ENCODE assay signal across 21 cellular contexts in the genomic region with DNA sequence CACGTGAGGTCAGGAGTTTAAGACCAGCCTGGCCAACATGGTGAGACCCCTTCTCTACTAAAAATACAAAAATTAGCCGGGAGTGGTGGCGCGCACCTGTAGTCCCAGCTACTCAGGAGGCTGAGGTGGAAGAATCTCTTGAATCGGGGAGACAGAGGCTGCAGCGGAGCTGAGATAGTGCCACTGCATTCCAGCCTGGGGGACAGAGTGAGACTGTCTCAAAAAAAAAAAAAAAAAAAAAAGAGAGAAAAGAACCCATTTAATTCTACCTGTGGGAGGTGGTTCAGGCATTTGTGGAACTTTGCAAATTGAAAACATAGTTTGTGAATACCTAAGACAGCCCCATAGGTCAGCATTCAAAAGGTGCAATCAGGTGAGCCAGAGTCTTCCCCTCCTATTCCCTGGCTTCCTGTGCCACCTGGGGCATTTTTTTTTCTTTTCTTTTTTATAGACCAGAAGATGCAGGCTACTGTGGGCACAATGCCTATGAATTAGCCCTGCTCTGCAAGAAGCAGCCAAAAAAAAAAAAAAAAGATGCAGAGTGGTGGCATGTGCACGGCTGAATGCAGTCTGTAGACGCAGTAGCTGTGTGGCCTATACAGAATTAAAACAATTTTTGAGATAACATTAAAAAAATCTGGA.
"Had no signal": no experiment of that assay in that cellular context is flagged by ENCODE, and none has a peak within 500 bp of the region (broad histone marks: within the 10 kb centered on the region; RNA-seq: fewer than 3 reads in every experiment).

No MANE protein-coding gene starts in this region.

- H3K27ac Mint-ChIP-seq: activated CD4-positive, alpha-beta T cell treated with anti-CD3 and anti-CD28 coated beads for 36 hours; activated CD8-positive, alpha-beta T cell treated with anti-CD3 and anti-CD28 coated beads for 36 hours; activated naive CD4-positive, alpha-beta T cell treated with anti-CD3 and anti-CD28 coated beads, Interleukin-2, amount 50 U/mL, for 24 hours; effector memory CD8-positive, alpha-beta T cell; naive B cell had no signal

- H3K36me3 Mint-ChIP-seq: activated naive CD4-positive, alpha-beta T cell treated with anti-CD3 and anti-CD28 coated beads, Interleukin-2, amount 50 U/mL, for 24 hours; naive B cell had no signal

- H3K27ac ChIP-seq: epithelial cell of prostate, heart left ventricle, lower lobe of right lung, stomach, testis had no signal

- H3K27me3 Mint-ChIP-seq: activated CD4-positive, alpha-beta T cell treated with anti-CD3 and anti-CD28 coated beads for 36 hours; activated naive CD4-positive, alpha-beta T cell treated with anti-CD3 and anti-CD28 coated beads, Interleukin-2, amount 50 U/mL, for 24 hours had no signal

- DNase-seq: activated CD4-positive, alpha-beta T cell treated with anti-CD3 and anti-CD28 coated beads for 36 hours; activated CD8-positive, alpha-beta T cell treated with anti-CD3 and anti-CD28 coated beads for 36 hours; activated effector memory CD4-positive, alpha-beta T cell treated with anti-CD3 and anti-CD28 coated beads, Interleukin-2, amount 50 U/mL, for 16 hours; activated T-cell treated with anti-CD3 and anti-CD28 coated beads, Interleukin-2, amount 50 U/mL, for 48 hours; central memory CD4-positive, alpha-beta T cell; effector memory CD8-positive, alpha-beta T cell; heart left ventricle; left colon; naive B cell; stimulated activated CD4-positive, alpha-beta T cell treated with anti-CD3 and anti-CD28 coated beads, Interleukin-12 subunit alpha, Interleukin-12 subunit beta, amount 100 ng/mL, for 4 hours; stimulated activated CD4-positive, alpha-beta T cell treated with anti-CD3 and anti-CD28 coated beads, Interleukin-2, amount 100 ng/mL, for 24 hours; stomach; T-helper 1 cell; T1000; testis had no signal

- H3K4me3 Mint-ChIP-seq: activated CD4-positive, alpha-beta T cell treated with anti-CD3 and anti-CD28 coated beads for 36 hours; activated CD8-positive, alpha-beta T cell treated with anti-CD3 and anti-CD28 coated beads for 36 hours; activated naive CD4-positive, alpha-beta T cell treated with anti-CD3 and anti-CD28 coated beads, Interleukin-2, amount 50 U/mL, for 24 hours; effector memory CD8-positive, alpha-beta T cell; naive B cell had no signal

- H3K79me2 ChIP-seq: parathyroid adenoma had no signal

- H3K4me3 ChIP-seq: heart left ventricle, lower lobe of right lung, stomach, testis had no signal

- H3K36me3 ChIP-seq: heart left ventricle, lower lobe of right lung, stomach had no signal

- H3K4me1 ChIP-seq: parathyroid adenoma had no signal

- H3K9ac ChIP-seq: parathyroid adenoma had no signal

- FAIRE-seq: frontal cortex, islet of Langerhans had no signal

- H3K27me3 ChIP-seq: heart left ventricle, testis had no signal

- H3K9me3 ChIP-seq: heart left ventricle, lower lobe of right lung, stomach, testis had no signal

- H3K9me3 Mint-ChIP-seq: activated CD8-positive, alpha-beta T cell treated with anti-CD3 and anti-CD28 coated beads for 36 hours; activated naive CD4-positive, alpha-beta T cell treated with anti-CD3 and anti-CD28 coated beads, Interleukin-2, amount 50 U/mL, for 24 hours; effector memory CD8-positive, alpha-beta T cell; naive B cell had no signal
